In the genomic region with DNA sequence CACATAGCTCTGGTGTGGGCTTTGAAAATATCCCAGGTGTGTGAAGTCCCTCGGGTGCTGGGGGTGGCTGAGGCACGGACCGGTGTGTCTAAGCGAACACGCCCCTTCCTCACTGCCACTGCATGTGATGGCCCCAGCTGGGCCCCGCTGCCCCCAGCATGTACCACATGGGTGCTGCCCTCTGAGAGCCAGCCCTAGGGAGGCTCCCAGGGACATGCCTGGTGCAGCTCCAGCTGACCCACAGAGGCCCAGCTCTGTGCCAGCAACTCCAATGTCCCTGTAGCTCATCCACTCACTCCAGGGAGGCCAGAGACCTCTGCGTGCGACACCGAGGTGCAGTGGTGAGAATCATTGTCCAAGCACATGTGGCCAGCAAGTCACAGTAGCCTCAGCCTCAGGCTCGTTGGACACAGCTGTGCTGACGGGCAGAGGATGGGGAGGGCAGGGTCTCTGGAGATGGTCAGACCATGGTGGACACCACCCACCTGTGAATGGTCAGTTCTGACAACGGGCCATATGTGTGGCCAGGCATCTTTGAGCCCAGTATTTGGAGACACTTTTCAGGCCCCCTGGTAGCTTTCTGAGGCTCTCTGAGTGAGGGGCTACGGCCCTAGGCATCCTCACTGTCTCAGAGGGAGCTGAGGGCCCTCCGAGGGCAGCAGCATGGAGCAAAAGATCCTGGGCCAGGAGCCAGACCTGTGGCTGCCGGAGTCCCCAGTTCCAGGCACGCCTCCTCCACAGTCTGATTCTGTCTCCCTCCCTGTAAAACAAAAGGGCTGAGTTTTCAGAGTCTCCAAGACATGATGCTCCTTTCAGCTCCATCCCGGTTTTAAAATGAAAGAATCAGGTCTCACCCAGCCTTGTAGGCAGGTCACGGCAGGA, we compare ENCODE assay signal across 1 cellular context.
TF ChIP-seq lines count a peak whose summit lies in the region.

No MANE protein-coding gene starts in this region.

TF ChIP-seq in H1, 55 proteins besides CTCF, POLR2A, EP300 and RAD21:
- TF ChIP-seq BRCA1 (IDR thresholded peaks at IDR 0.05; ENCODE audit: low read depth, low read length) (no peak), TCF12 (IDR thresholded peaks at IDR 0.05; ENCODE audit: low read depth, low read length) (no peak), TBP (IDR thresholded peaks at IDR 0.05; ENCODE audit: low read depth, low read length) (no peak), CBX8 (IDR thresholded peaks at IDR 0.05; ENCODE audit: borderline replicate concordance, low read depth, low read length) (no peak), GTF2F1 (IDR thresholded peaks at IDR 0.05; ENCODE audit: borderline replicate concordance, low read depth, low read length) (no peak), TEAD4 (IDR thresholded peaks at IDR 0.05; ENCODE audit: low read depth, low read length) (no peak)
- TF ChIP-seq, protein P1, sequence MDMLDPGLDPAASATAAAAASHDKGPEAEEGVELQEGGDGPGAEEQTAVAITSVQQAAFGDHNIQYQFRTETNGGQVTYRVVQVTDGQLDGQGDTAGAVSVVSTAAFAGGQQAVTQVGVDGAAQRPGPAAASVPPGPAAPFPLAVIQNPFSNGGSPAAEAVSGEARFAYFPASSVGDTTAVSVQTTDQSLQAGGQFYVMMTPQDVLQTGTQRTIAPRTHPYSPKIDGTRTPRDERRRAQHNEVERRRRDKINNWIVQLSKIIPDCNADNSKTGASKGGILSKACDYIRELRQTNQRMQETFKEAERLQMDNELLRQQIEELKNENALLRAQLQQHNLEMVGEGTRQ (IDR thresholded peaks at IDR 0.05; ENCODE audit: low read length) = no peak
